In the genomic region with DNA sequence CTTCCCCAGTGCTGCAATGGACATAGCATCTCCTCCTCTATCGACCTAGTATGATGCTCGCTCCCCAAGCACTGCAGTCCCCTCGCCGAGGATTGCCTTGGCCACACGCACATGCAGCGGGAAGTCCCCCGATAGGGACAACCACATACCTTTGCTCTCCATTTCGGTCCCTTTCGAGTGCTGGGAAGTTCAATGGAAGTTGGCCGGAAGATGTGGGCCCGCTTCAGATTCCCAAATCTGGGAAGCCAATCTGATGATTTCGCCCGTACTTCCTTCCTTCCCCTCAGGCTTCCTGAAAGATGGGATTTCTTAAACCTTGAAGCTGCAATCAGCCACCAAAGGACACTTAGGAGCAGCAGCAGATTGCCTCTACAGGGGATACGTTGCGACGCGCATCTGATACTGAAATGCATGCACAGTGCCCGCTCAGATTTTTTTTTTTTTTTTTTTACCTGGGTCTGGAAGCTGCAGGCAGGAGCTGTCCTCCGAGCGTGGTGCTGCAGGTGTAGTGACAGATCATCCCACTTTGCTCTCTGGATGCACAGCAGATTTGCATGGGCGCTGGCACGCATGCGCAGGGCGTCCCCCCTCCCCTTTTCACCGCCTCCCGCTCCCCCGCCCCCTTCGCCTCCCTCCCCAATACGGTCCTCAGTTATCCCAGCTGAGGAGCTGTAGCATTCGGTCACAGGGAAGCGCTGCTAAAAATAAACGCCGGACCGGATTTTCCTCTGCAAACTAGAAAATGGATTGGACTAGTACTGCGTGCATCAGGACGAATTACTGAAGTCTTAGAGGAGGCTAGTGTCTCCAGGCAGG, we compare ENCODE assay signal across 7 cellular contexts. TPM values are rescaled to one million over a fixed set of nuclear protein-coding genes. Genes with fewer than 3 reads are reported as not detected.
DNase-seq lines count a peak whose midpoint lies in the region; ATAC-seq and TF ChIP-seq lines count a peak whose summit lies in the region.

FGF12 (minus strand) TSS at position 510 of the 816 bp plus-strand sequence.

- TF ChIP-seq CTCF in stomach (IDR thresholded peaks at IDR 0.05) (no peak), CD14-positive monocyte (IDR thresholded peaks at IDR 0.05) (no peak)

- WGBS in stomach, 5 donors: 4 to 5% (median 5%) methylated on average over 34 to 36 of the region's 36 CpGs

- peaks cover 5 to 17% (median 14%) of the 10 kb centered on the region in 4 donors for H3K4me1 ChIP-seq in stomach

- H3K27ac Mint-ChIP-seq in CD14-positive monocyte: no peak within 1 kb of the TSS

- no peaks in the 10 kb centered on the region for H3K9me3 ChIP-seq in stomach

- peaks cover 5 to 15% (median 14%) of the 10 kb centered on the region in 3 donors for H3K27me3 Mint-ChIP-seq in CD14-positive monocyte (ENCODE audit: low read depth in 3 of 3)

- H3K27me3 ChIP-seq in stomach: peaks cover 0 to 5% (median 0%) of the 10 kb centered on the region in 3 donors

- TF ChIP-seq EP300 in stomach (IDR thresholded peaks at IDR 0.05): no peak

- ATAC-seq in left colon: peak; percentile 22

- peak within 1 kb of the TSS in 1 of 2 donors; percentile 62 for H3K4me3 Mint-ChIP-seq in CD14-positive monocyte

- TF ChIP-seq POLR2A in stomach (IDR thresholded peaks at IDR 0.05): no peak

- no peaks in the 10 kb centered on the region for H3K4me1 Mint-ChIP-seq in CD14-positive monocyte

- intact Hi-C loops in left colon (cut with DNase I, micrococcal nuclease): no loop called here
- intact Hi-C loops in stomach (cut with DNase I; ENCODE audit: low total_unique reads): no loop called here
- intact Hi-C loops in CD14-positive monocyte (cut with micrococcal nuclease): no loop called here

- H3K36me3 Mint-ChIP-seq in CD14-positive monocyte: no peaks in the 10 kb centered on the region

- H3K36me3 ChIP-seq in stomach: no peaks in the 10 kb centered on the region

- H3K9me3 Mint-ChIP-seq in CD14-positive monocyte: peaks cover 0 to 8% (median 4%) of the 10 kb centered on the region in 7 donors

- peak; percentile 48 for DNase-seq in HPDE6-E6E7 (ENCODE audit: extremely low spot score)
- peak; percentile 79 for DNase-seq in NCI-H524 treated with DMSO at 0.1 percent for 48 hours (lab: John Stamatoyannopoulos, UW)
- DNase-seq in cerebellar cortex (ENCODE audit: low spot score): peak; percentile 96
- peak; percentile 24 to 26 for DNase-seq in left colon
- DNase-seq in stomach: peak; percentile 55
- no peak for DNase-seq in CD14-positive monocyte (ENCODE audit: low spot score)
- DNase-seq in stimulated activated naive CD4-positive, alpha-beta T cell treated with Interleukin-2 at 50 U/mL for 16 hours (lab: John Stamatoyannopoulos, UW): no peak

- no peak within 1 kb of the TSS for H3K27ac ChIP-seq in stomach

- peak within 1 kb of the TSS; percentile 20 to 37 (median 30) for H3K4me3 ChIP-seq in stomach

RNA-seq across cellular contexts. Expression of gene FGF12, which starts in this region (rescaled TPM):
- total RNA-seq in left colon: under 1 TPM; 0.21 to 0.56 TPM
- 1 to 10 TPM in 1 of 5 donors, under 1 TPM in 3, not detected in 1; 0.45 to 2.0 (median 0.87) TPM for total RNA-seq in stomach
- 1 to 10 TPM in 2 of 3 donors, under 1 TPM in 1; 0.88 to 5.0 (median 1.6) TPM for polyA plus RNA-seq in stomach
- not detected for polyA plus RNA-seq in CD14-positive monocyte

Comparison
In these comparisons a context has a peak if more than half of its experiments do, and no peak if none do; other contexts are left out.
1. Peak in DNase-seq and ATAC-seq in left colon; RNA of the gene not detected or under 1 TPM.
2. DNase-seq: peak in HPDE6-E6E7 (single experiment), NCI-H524 treated with DMSO at 0.1 percent for 48 hours (single experiment), cerebellar cortex (single experiment) and stomach (single experiment); none in CD14-positive monocyte (single experiment) and stimulated activated naive CD4-positive, alpha-beta T cell treated with Interleukin-2 at 50 U/mL for 16 hours (single experiment).